ENCODE assay signal across 14 cellular contexts in genomic region chr16:20323591-20324117, GRCh38.
"Had no signal": no experiment of that assay in that cellular context is flagged by ENCODE, and none has a peak within 500 bp of the region (broad histone marks: within the 10 kb centered on the region; RNA-seq: fewer than 3 reads in every experiment).

No MANE protein-coding gene starts in this region.

- H3K27ac ChIP-seq: lower lobe of right lung, neutrophil had no signal

- H3K4me1 Mint-ChIP-seq: brain; natural killer cell; stimulated activated naive B cell treated with anti-CD40 and anti-IgM and Interleukin-4, amounts not matched to agents 10 μg/mL and 1 μg/mL and 100 μg/mL, for 72 hours had no signal

- H3K4me1 ChIP-seq: lower lobe of right lung had no signal

- DNase-seq: activated CD4-positive, alpha-beta T cell treated with anti-CD3 and anti-CD28 coated beads, Interleukin-2, amount 50 U/mL, for 1 hour; activated CD4-positive, CD25-positive, alpha-beta regulatory T cell treated with anti-CD3 and anti-CD28 coated beads, Interleukin-2, amount 50 U/mL, for 72 hours; activated CD8-positive, alpha-beta memory T cell treated with anti-CD3 and anti-CD28 coated beads, Interleukin-2, amount 50 U/mL, for 4 hours; activated naive CD4-positive, alpha-beta T cell treated with anti-CD3 and anti-CD28 coated beads for 36 hours; activated T-cell treated with anti-CD3 and anti-CD28 coated beads, Interleukin-2, amount 50 U/mL, for 4 hours; caudate nucleus; hippocampal formation; islet precursor cell; left colon; lower lobe of right lung; natural killer cell; stimulated activated naive B cell treated with anti-CD40 and anti-IgM and Interleukin-4, amounts not matched to agents 10 μg/mL and 1 μg/mL and 100 μg/mL, for 72 hours had no signal

- H3K9me3 ChIP-seq: lower lobe of right lung, neutrophil had no signal

- H3K27me3 ChIP-seq: neutrophil had no signal

- H3K36me3 ChIP-seq: lower lobe of right lung, neutrophil had no signal

- H3K27ac Mint-ChIP-seq: activated naive CD4-positive, alpha-beta T cell treated with anti-CD3 and anti-CD28 coated beads for 36 hours; brain; natural killer cell; stimulated activated naive B cell treated with anti-CD40 and anti-IgM and Interleukin-4, amounts not matched to agents 10 μg/mL and 1 μg/mL and 100 μg/mL, for 72 hours had no signal

- H3K4me3 ChIP-seq: lower lobe of right lung had no signal

- H3K4me3 Mint-ChIP-seq: activated naive CD4-positive, alpha-beta T cell treated with anti-CD3 and anti-CD28 coated beads for 36 hours; activated T-cell treated with anti-CD3 and anti-CD28 coated beads, Interleukin-2, amount 50 U/mL, for 4 hours; brain; natural killer cell; stimulated activated naive B cell treated with anti-CD40 and anti-IgM and Interleukin-4, amounts not matched to agents 10 μg/mL and 1 μg/mL and 100 μg/mL, for 72 hours had no signal

- ATAC-seq: activated T-cell treated with anti-CD3 and anti-CD28 coated beads, Interleukin-2, amount 50 U/mL, for 4 hours; left colon; lower lobe of right lung; natural killer cell; stimulated activated naive B cell treated with anti-CD40 and anti-IgM and Interleukin-4, amounts not matched to agents 10 μg/mL and 1 μg/mL and 100 μg/mL, for 72 hours had no signal

- H3K9me3 Mint-ChIP-seq: activated naive CD4-positive, alpha-beta T cell treated with anti-CD3 and anti-CD28 coated beads for 36 hours; activated T-cell treated with anti-CD3 and anti-CD28 coated beads, Interleukin-2, amount 50 U/mL, for 4 hours; brain; natural killer cell; stimulated activated naive B cell treated with anti-CD40 and anti-IgM and Interleukin-4, amounts not matched to agents 10 μg/mL and 1 μg/mL and 100 μg/mL, for 72 hours had no signal
